Comparison of ENCODE assay signal across 27 cellular contexts in genomic region chr3:30835667-30836066, GRCh38. TPM values are rescaled to one million over a fixed set of nuclear protein-coding genes. Genes with fewer than 3 reads are reported as not detected.
"Had no signal": no experiment of that assay in that cellular context is flagged by ENCODE, and none has a peak within 500 bp of the region (broad histone marks: within the 10 kb centered on the region; RNA-seq: fewer than 3 reads in every experiment).

No MANE protein-coding gene starts in this region.

- H3K27me3 ChIP-seq: hepatocyte, pancreas, stomach, transverse colon had no signal

- H3K36me3 ChIP-seq: left ventricle myocardium inferior, lower lobe of right lung, pancreas, stomach, thoracic aorta, transverse colon had no signal

- FAIRE-seq: pancreas, small intestine had no signal

- H3K4me1 ChIP-seq: foreskin keratinocyte, left ventricle myocardium inferior, lower lobe of right lung, pancreas, stomach, transverse colon had no signal

- H3K27ac Mint-ChIP-seq: effector memory CD8-positive, alpha-beta T cell; memory B cell; mesothelial cell of epicardium; natural killer cell; progenitor cell of endocrine pancreas had no signal

- H3K4me1 Mint-ChIP-seq: memory B cell, natural killer cell, neural crest cell had no signal

- H3K27ac ChIP-seq: foreskin keratinocyte, hepatocyte, left ventricle myocardium inferior, lower lobe of right lung, pancreas, stomach, thoracic aorta, transverse colon had no signal

- DNase-seq: cortex of kidney; effector memory CD8-positive, alpha-beta T cell; erythroblast; head of caudate nucleus; islet precursor cell; left cardiac atrium; left ventricle myocardium inferior; lower lobe of right lung; natural killer cell; nucleus accumbens; pancreas; right cardiac atrium; small intestine; stimulated activated CD4-positive, alpha-beta T cell treated with anti-CD3 and anti-CD28 coated beads, Interleukin-12 subunit alpha, Interleukin-12 subunit beta, amount 100 ng/mL, for 4 hours; stimulated activated naive CD4-positive, alpha-beta T cell; stomach; substantia nigra; transverse colon had no signal

- ATAC-seq: effector memory CD8-positive, alpha-beta T cell; foreskin keratinocyte; left cardiac atrium; lower lobe of right lung; natural killer cell; pancreas; right cardiac atrium had no signal

- H3K4me3 ChIP-seq: hepatocyte, left ventricle myocardium inferior, lower lobe of right lung, pancreas, stomach, thoracic aorta, transverse colon had no signal

- H3K9me3 ChIP-seq: left ventricle myocardium inferior, lower lobe of right lung, pancreas, stomach, thoracic aorta, transverse colon had no signal

- H3K4me3 Mint-ChIP-seq: effector memory CD8-positive, alpha-beta T cell; memory B cell; mesothelial cell of epicardium; natural killer cell; neural crest cell had no signal

- H3K36me3 Mint-ChIP-seq: memory B cell, mesothelial cell of epicardium, natural killer cell had no signal

- H3K9me3 Mint-ChIP-seq: effector memory CD8-positive, alpha-beta T cell; memory B cell; mesothelial cell of epicardium; natural killer cell; neural crest cell had no signal

RNA-seq across cellular contexts. Expression of gene GADL1, which starts 58.8 kb away (rescaled TPM):
- total RNA-seq: foreskin keratinocyte, left cardiac atrium, lower lobe of right lung, mucosa of gallbladder, natural killer cell, pancreas, right cardiac atrium, transverse colon had no signal
- polyA plus RNA-seq: foreskin keratinocyte, hepatocyte, right cardiac atrium, small intestine, urinary bladder had no signal
